Comparison of ENCODE assay signal across 19 cellular contexts in genomic region chrX:55715847-55716246, GRCh38. TPM values are rescaled to one million over a fixed set of nuclear protein-coding genes. Genes with fewer than 3 reads are reported as not detected.
DNase-seq lines count a peak whose midpoint lies in the region; ATAC-seq and TF ChIP-seq lines count a peak whose summit lies in the region.
"Had no signal": no experiment of that assay in that cellular context is flagged by ENCODE, and none has a peak within 500 bp of the region (broad histone marks: within the 10 kb centered on the region; RNA-seq: fewer than 3 reads in every experiment).

No MANE protein-coding gene starts in this region.

- H3K27me3 Mint-ChIP-seq in activated CD4-positive, alpha-beta T cell treated with anti-CD3 and anti-CD28 coated beads for 36 hours: no peaks in the 10 kb centered on the region
- H3K27me3 Mint-ChIP-seq: activated CD4-positive, alpha-beta T cell treated with anti-CD3 and anti-CD28 coated beads, Interleukin-2, amount 10 ng/mL, durations not matched to agents 7 days and 5 days; IgD-negative memory B cell; naive thymus-derived CD4-positive, alpha-beta T cell had no signal

- WGBS in neuronal stem cell (ENCODE audit: extremely low coverage in 2 of 2, insufficient read length in 2 of 2, insufficient replicate concordance in 1 of 2), 2 donors: no CpG with 5 or more reads among the region's 7 CpGs

- BruUV-seq in HCT116 (replicated peaks; lab: Mats Ljungman, UMichigan): no TSS peak

- H3K4ac ChIP-seq in neuronal stem cell (ENCODE audit: low read length): no peak overlapping the region

- H3K27ac Mint-ChIP-seq in activated CD4-positive, alpha-beta T cell treated with anti-CD3 and anti-CD28 coated beads for 36 hours: no peak overlapping the region
- H3K27ac Mint-ChIP-seq: activated CD4-positive, alpha-beta T cell treated with anti-CD3 and anti-CD28 coated beads, Interleukin-2, amount 10 ng/mL, durations not matched to agents 7 days and 5 days; activated T-cell treated with anti-CD3 and anti-CD28 coated beads, Interleukin-2, amount 50 U/mL, for 72 hours had no signal

- H2BK12ac ChIP-seq in neuronal stem cell (ENCODE audit: low read length): no peak overlapping the region

- H3K4me2 ChIP-seq in HCT116 (ENCODE audit: low read length) (no peak overlapping the region), neuronal stem cell (ENCODE audit: insufficient read depth, low read length, poor library complexity, severe bottlenecking) (no peak overlapping the region)

- H3K27me3 ChIP-seq in HCT116 (ENCODE audit: insufficient read depth, low read length): no peaks in the 10 kb centered on the region
- H3K27me3 ChIP-seq in neutrophil: no peaks in the 10 kb centered on the region
- H3K27me3 ChIP-seq in neuronal stem cell (ENCODE audit: control insufficient read depth in 3 of 3, insufficient read depth in 3 of 3, low read depth in 1 of 3, low read length in 3 of 3): no peaks in the 10 kb centered on the region
- H3K27me3 ChIP-seq: foreskin keratinocyte had no signal

- TF ChIP-seq RAD21 in HCT116 (IDR thresholded peaks at IDR 0.05; ENCODE audit: low read depth): no peak

- ATAC-seq in activated CD4-positive, alpha-beta T cell treated with anti-CD3 and anti-CD28 coated beads for 36 hours: no peak
- no peak for ATAC-seq in HCT116
- ATAC-seq: activated T-cell treated with anti-CD3 and anti-CD28 coated beads, Interleukin-2, amount 50 U/mL, for 72 hours; foreskin keratinocyte; lower lobe of right lung; naive thymus-derived CD4-positive, alpha-beta T cell; Right ventricle myocardium inferior had no signal

- no peaks in the 10 kb centered on the region for H3K9me3 Mint-ChIP-seq in activated CD4-positive, alpha-beta T cell treated with anti-CD3 and anti-CD28 coated beads for 36 hours (ENCODE audit: low read depth)
- H3K9me3 Mint-ChIP-seq: CD8-positive, alpha-beta memory T cell had no signal

- intact Hi-C loops in activated CD4-positive, alpha-beta T cell treated with anti-CD3 and anti-CD28 coated beads for 36 hours (cut with DNase I, micrococcal nuclease): loop anchor here (2.0 to 5.0 kb wide), 6 partner anchors 516 to 1274 kb away; partner anchors contain the start of genes KLF8 (in 1 of the 2), TSR2 (in 1 of the 2) and UBQLN2 (in 1 of the 2)
- intact Hi-C loops in HCT116 (cut with micrococcal nuclease): loop anchor here (5.0 kb wide), 2 partner anchors 191 to 516 kb away; partner anchors contain the start of gene KLF8

- peaks cover 17% of the 10 kb centered on the region for H3K4me1 Mint-ChIP-seq in activated CD4-positive, alpha-beta T cell treated with anti-CD3 and anti-CD28 coated beads for 36 hours

- no peaks in the 10 kb centered on the region for H4K20me1 ChIP-seq in HCT116 (ENCODE audit: insufficient read depth)

- no peaks in the 10 kb centered on the region for H3K79me1 ChIP-seq in neuronal stem cell (ENCODE audit: low read depth, low read length)

- RAD21 ChIA-PET in HCT116 (lab: Charles Lee; ENCODE audit: low non-redundant PET in 1 of 2, low total read pairs in 2 of 2, uncharacterized antibody in 2 of 2, unreplicated experiment in 2 of 2): no interaction called here

- H3K14ac ChIP-seq in neuronal stem cell (ENCODE audit: low read length): no peak overlapping the region

- DNase-seq in activated CD4-positive, alpha-beta T cell treated with anti-CD3 and anti-CD28 coated beads for 36 hours: peak; percentile 10
- DNase-seq in activated CD4-positive, alpha-beta T cell treated with anti-CD3 and anti-CD28 coated beads, Interleukin-2, amount 50 U/mL, for 48 hours: no peak
- DNase-seq in HCT116 (ENCODE audit: low read depth, low spot score): no peak
- peak; percentile 1 for DNase-seq in SIG-M5 (lab: John Stamatoyannopoulos, UW)
- DNase-seq in neuronal stem cell (ENCODE audit: low spot score): no peak
- no peak for DNase-seq in cerebellar nuclear complex (lab: John Stamatoyannopoulos, UW)
- DNase-seq in C1 segment of cervical spinal cord (lab: John Stamatoyannopoulos, UW): no peak
- DNase-seq: activated CD4-positive, alpha-beta T cell treated with anti-CD3 and anti-CD28 coated beads, Interleukin-2, amount 10 ng/mL, durations not matched to agents 7 days and 5 days; activated T-cell treated with anti-CD3 and anti-CD28 coated beads, Interleukin-2, amount 50 U/mL, for 72 hours; central memory CD4-positive, alpha-beta T cell; foreskin keratinocyte; lower lobe of right lung; naive thymus-derived CD4-positive, alpha-beta T cell; NCI-H146; NCI-H526 treated with DMSO at 0.1 percent for 48 hours had no signal

- TF ChIP-seq POLR2A in HCT116 (IDR thresholded peaks at IDR 0.05; ENCODE audit: borderline replicate concordance, extremely low read depth, insufficient read depth, insufficient read length): no peak

- H2AFZ ChIP-seq in HCT116 (ENCODE audit: low read depth, low read length, poor library complexity, severe bottlenecking) (no peak overlapping the region), neuronal stem cell (ENCODE audit: low read length) (no peak overlapping the region)

- no peak overlapping the region for H2BK120ac ChIP-seq in neuronal stem cell (ENCODE audit: low read depth, low read length)

- H4K8ac ChIP-seq in neuronal stem cell (ENCODE audit: low read depth, low read length): no peak overlapping the region

- no peak overlapping the region for H2BK15ac ChIP-seq in neuronal stem cell (ENCODE audit: low read length)

- H3K23ac ChIP-seq in neuronal stem cell (ENCODE audit: low read depth, low read length, poor library complexity): no peak overlapping the region

- H3K27ac ChIP-seq in HCT116 (ENCODE audit: low read depth, low read length) (no peak overlapping the region), neutrophil (peak overlapping the region; percentile 10), neuronal stem cell (replicated peaks; ENCODE audit: low read length) (no peak overlapping the region)
- H3K27ac ChIP-seq: foreskin keratinocyte, lower lobe of right lung had no signal

- POLR2A ChIA-PET in activated CD4-positive, alpha-beta T cell treated with anti-CD3 and anti-CD28 coated beads for 36 hours (lab: Charles Lee): no interaction called here
- POLR2A ChIA-PET in HCT116 (lab: Charles Lee): no interaction called here

- H3K4me3 Mint-ChIP-seq in activated CD4-positive, alpha-beta T cell treated with anti-CD3 and anti-CD28 coated beads for 36 hours: no peak overlapping the region
- H3K4me3 Mint-ChIP-seq: activated CD4-positive, alpha-beta T cell treated with anti-CD3 and anti-CD28 coated beads, Interleukin-2, amount 10 ng/mL, durations not matched to agents 7 days and 5 days; activated T-cell treated with anti-CD3 and anti-CD28 coated beads, Interleukin-2, amount 50 U/mL, for 72 hours; CD8-positive, alpha-beta memory T cell; IgD-negative memory B cell had no signal

- no peak overlapping the region for H2AK5ac ChIP-seq in neuronal stem cell (ENCODE audit: low read depth, low read length)

- TF ChIP-seq CTCF in HCT116 (IDR thresholded peaks at IDR 0.05 in 2 of 3, conservative IDR thresholded peaks at IDR 0.05 in 1 of 3; ENCODE audit: borderline replicate concordance in 1 of 3, insufficient read depth in 1 of 3, low read depth in 2 of 3, low read length in 2 of 3): peak in 2 of 3 experiments; percentile 31 to 39; a peak in 4 of 6 replicates
- TF ChIP-seq CTCF in neutrophil (IDR thresholded peaks at IDR 0.05): no peak

- H3K18ac ChIP-seq in neuronal stem cell (ENCODE audit: low read length): no peak overlapping the region

- H3K4me1 ChIP-seq in HCT116 (ENCODE audit: control insufficient read depth in 1 of 2, insufficient read depth in 2 of 2, low read length in 2 of 2) (peaks cover 0 to 4% of the 10 kb centered on the region in 2 experiments; a peak in 1 of 4 replicates), neutrophil (ENCODE audit: control insufficient read depth in 1 of 2, insufficient read depth in 1 of 2, low read depth in 1 of 2, low read length in 1 of 2) (peaks cover 47 to 48% of the 10 kb centered on the region in 2 experiments), neuronal stem cell (ENCODE audit: control insufficient read depth in 2 of 2, insufficient read depth in 1 of 2, low read depth in 1 of 2, low read length in 2 of 2) (no peaks in the 10 kb centered on the region)
- H3K4me1 ChIP-seq: foreskin keratinocyte had no signal

- H3K36me3 ChIP-seq in HCT116 (ENCODE audit: control insufficient read depth in 1 of 2, insufficient read depth in 2 of 2, low read length in 2 of 2) (no peaks in the 10 kb centered on the region), neutrophil (no peaks in the 10 kb centered on the region), neuronal stem cell (replicated peaks in 1 of 2; ENCODE audit: control insufficient read depth in 2 of 2, insufficient read depth in 2 of 2, low read length in 2 of 2) (peaks cover 0 to 5% of the 10 kb centered on the region in 2 donors)
- H3K36me3 ChIP-seq: lower lobe of right lung had no signal

- H2BK5ac ChIP-seq in neuronal stem cell (ENCODE audit: low read length): no peak overlapping the region

- no peaks in the 10 kb centered on the region for H3K9me3 ChIP-seq in HCT116 (ENCODE audit: control insufficient read depth in 1 of 2, insufficient read depth in 1 of 2, low read depth in 1 of 2, low read length in 2 of 2)
- no peaks in the 10 kb centered on the region for H3K9me3 ChIP-seq in neutrophil
- H3K9me3 ChIP-seq in neuronal stem cell (replicated peaks in 1 of 2; ENCODE audit: control insufficient read depth in 2 of 2, insufficient read depth in 1 of 2, low read depth in 1 of 2, low read length in 2 of 2): no peaks in the 10 kb centered on the region
- H3K9me3 ChIP-seq: lower lobe of right lung had no signal

- H3K4me3 ChIP-seq in HCT116 (replicated peaks in 1 of 2; ENCODE audit: low read depth in 1 of 2, low read length in 2 of 2) (no peak overlapping the region), neutrophil (ENCODE audit: low read depth in 1 of 2, low read length in 1 of 2) (no peak overlapping the region), neuronal stem cell (ENCODE audit: low read length in 2 of 2) (no peak overlapping the region)
- H3K4me3 ChIP-seq: lower lobe of right lung had no signal

- no peaks in the 10 kb centered on the region for H3K36me3 Mint-ChIP-seq in activated CD4-positive, alpha-beta T cell treated with anti-CD3 and anti-CD28 coated beads for 36 hours (ENCODE audit: low read depth)
- H3K36me3 Mint-ChIP-seq: IgD-negative memory B cell had no signal

- H4K91ac ChIP-seq in neuronal stem cell (ENCODE audit: low read depth, low read length, poor library complexity): no peak overlapping the region

- peaks cover 5% of the 10 kb centered on the region; the same call in 1 of the 2 replicates for H3K79me2 ChIP-seq in HCT116 (ENCODE audit: insufficient read depth, low read length)

- H3K9ac ChIP-seq in HCT116 (ENCODE audit: low read length) (no peak overlapping the region), neuronal stem cell (ENCODE audit: low read depth, low read length, poor library complexity) (no peak overlapping the region)

- H3K9me2 ChIP-seq in HCT116 (ENCODE audit: insufficient read depth): no peaks in the 10 kb centered on the region

- CTCF ChIA-PET in activated CD4-positive, alpha-beta T cell treated with anti-CD3 and anti-CD28 coated beads for 36 hours (lab: Charles Lee): no interaction called here
- CTCF ChIA-PET in HCT116 (lab: Charles Lee): no interaction called here

TF ChIP-seq in HCT116, 20 proteins besides CTCF, POLR2A, EP300 and RAD21 (continues in another document):
- TF ChIP-seq SIN3A (IDR thresholded peaks at IDR 0.05; ENCODE audit: low read depth): no peak

RNA-seq across cellular contexts. Expression of gene RRAGB, which starts 1.7 kb away (rescaled TPM):
- 1 to 10 TPM; 4.3 to 5.0 TPM for total RNA-seq in activated CD4-positive, alpha-beta T cell treated with anti-CD3 and anti-CD28 coated beads for 36 hours
- 9.2 TPM for total RNA-seq in HCT116 (2021; ENCODE audit: unreplicated experiment)
- polyA plus RNA-seq in HCT116 (2012): 8.6 and 8.9 TPM in 2 replicates
- polyA plus RNA-seq in neuronal stem cell (2013, experiment 1 of 2): 13.4 TPM
- polyA plus RNA-seq in neuronal stem cell (2013, experiment 2 of 2): 14.5 TPM

Comparison
In these comparisons a context has a peak if more than half of its experiments do, and no peak if none do; other contexts are left out.
1. DNase-seq: peak in activated CD4-positive, alpha-beta T cell treated with anti-CD3 and anti-CD28 coated beads for 36 hours (single experiment) and SIG-M5 (single experiment); none in activated CD4-positive, alpha-beta T cell treated with anti-CD3 and anti-CD28 coated beads, Interleukin-2, amount 50 U/mL, for 48 hours (0 of 2), HCT116 (single experiment), neuronal stem cell (single experiment), cerebellar nuclear complex (0 of 2) and C1 segment of cervical spinal cord (0 of 14).